In genomic region chr17:79165756-79166473, GRCh38 we compare ENCODE assay signal across 30 cellular contexts.
"Had no signal": no experiment of that assay in that cellular context is flagged by ENCODE, and none has a peak within 500 bp of the region (broad histone marks: within the 10 kb centered on the region; RNA-seq: fewer than 3 reads in every experiment).

No MANE protein-coding gene starts in this region.

- ATAC-seq: natural killer cell; pancreas; sciatic nerve; stimulated activated memory B cell treated with anti-CD40 and anti-IgM and Interleukin-4, amounts not matched to agents 10 μg/mL and 1 μg/mL and 100 μg/mL, for 72 hours; stimulated activated naive CD8-positive, alpha-beta T cell treated with anti-CD3 and anti-CD28 coated beads, Interleukin-15, amount 100 ng/mL, for 72 hours; stimulated activated naive CD8-positive, alpha-beta T cell treated with anti-CD3 and anti-CD28 coated beads, Interleukin-15, Interleukin-2, amounts not matched to agents 100 U/mL and 50 U/mL, for 24 hours; upper lobe of right lung had no signal

- H3K36me3 ChIP-seq: neural progenitor cell, neutrophil, pancreas, prostate gland, right atrium auricular region, spleen, suprapubic skin, tibial artery, transverse colon, upper lobe of right lung, uterus had no signal

- DNase-seq: naive B cell; natural killer cell; nucleus accumbens; pancreas; retina; spleen; stimulated activated CD4-positive, alpha-beta T cell treated with anti-CD3 and anti-CD28 coated beads, Interleukin-12 subunit alpha, Interleukin-12 subunit beta, amount 100 ng/mL, for 4 hours; stimulated activated CD4-positive, alpha-beta T cell treated with anti-CD3 and anti-CD28 coated beads, Interleukin-1b, Interleukin-23, amount 100 ng/mL, for 48 hours; stimulated activated CD4-positive, alpha-beta T cell treated with anti-CD3 and anti-CD28 coated beads, Interleukin-4, amount 100 ng/mL, for 1 hour; stimulated activated CD4-positive, alpha-beta T cell treated with anti-CD3 and anti-CD28 coated beads, Interleukin-4, amount 100 ng/mL, for 4 hours; stimulated activated CD8-positive, alpha-beta memory T cell treated with anti-CD3 and anti-CD28 coated beads, Interleukin-4, amount 100 ng/mL, for 48 hours; stimulated activated naive CD4-positive, alpha-beta T cell; stimulated activated naive CD8-positive, alpha-beta T cell treated with anti-CD3 and anti-CD28 coated beads, Interleukin-15, amount 100 ng/mL, for 72 hours; stimulated activated naive CD8-positive, alpha-beta T cell treated with anti-CD3 and anti-CD28 coated beads, Interleukin-15, Interleukin-2, amounts not matched to agents 100 U/mL and 50 U/mL, for 24 hours; testis; tibial artery; transverse colon; upper lobe of right lung; uterus had no signal

- H3K9ac ChIP-seq: neural progenitor cell had no signal

- H3K27me3 ChIP-seq: neural progenitor cell, neutrophil, pancreas, right atrium auricular region, testis, uterus had no signal

- H3K9me3 ChIP-seq: neutrophil, pancreas, prostate gland, right atrium auricular region, spleen, suprapubic skin, testis, tibial artery, transverse colon, upper lobe of right lung, uterus had no signal

- H3K36me3 Mint-ChIP-seq: naive B cell; natural killer cell; neural progenitor cell; stimulated activated memory B cell treated with anti-CD40 and anti-IgM and Interleukin-4, amounts not matched to agents 10 μg/mL and 1 μg/mL and 100 μg/mL, for 72 hours; type B pancreatic cell had no signal

- H3K27ac ChIP-seq: neural progenitor cell, neutrophil, pancreas, prostate gland, right atrium auricular region, skin epidermis, spleen, suprapubic skin, testis, tibial artery, transverse colon, upper lobe of right lung, uterus had no signal

- FAIRE-seq: pancreas had no signal

- H3K4me1 ChIP-seq: pancreas, prostate gland, right atrium auricular region, suprapubic skin, testis, tibial artery, transverse colon, upper lobe of right lung, uterus had no signal

- H3K4me3 ChIP-seq: neural progenitor cell, pancreas, prostate gland, right atrium auricular region, skin epidermis, smooth muscle cell, spleen, suprapubic skin, testis, tibial artery, transverse colon, upper lobe of right lung, uterus had no signal

- H3K4me2 ChIP-seq: neural progenitor cell, smooth muscle cell had no signal

- H3K9me3 Mint-ChIP-seq: naive B cell; natural killer cell; nephron; neural progenitor cell; stimulated activated memory B cell treated with anti-CD40 and anti-IgM and Interleukin-4, amounts not matched to agents 10 μg/mL and 1 μg/mL and 100 μg/mL, for 72 hours; stimulated activated naive CD8-positive, alpha-beta T cell treated with anti-CD3 and anti-CD28 coated beads, Interleukin-15, amount 100 ng/mL, for 72 hours; type B pancreatic cell had no signal

- H3K27ac Mint-ChIP-seq: naive B cell; natural killer cell; nephron; neural progenitor cell; stimulated activated memory B cell treated with anti-CD40 and anti-IgM and Interleukin-4, amounts not matched to agents 10 μg/mL and 1 μg/mL and 100 μg/mL, for 72 hours; stimulated activated naive CD8-positive, alpha-beta T cell treated with anti-CD3 and anti-CD28 coated beads, Interleukin-15, amount 100 ng/mL, for 72 hours; type B pancreatic cell had no signal

- H3K4me3 Mint-ChIP-seq: naive B cell; natural killer cell; nephron; neural progenitor cell; stimulated activated memory B cell treated with anti-CD40 and anti-IgM and Interleukin-4, amounts not matched to agents 10 μg/mL and 1 μg/mL and 100 μg/mL, for 72 hours; stimulated activated naive CD8-positive, alpha-beta T cell treated with anti-CD3 and anti-CD28 coated beads, Interleukin-15, amount 100 ng/mL, for 72 hours; type B pancreatic cell had no signal
